Comparison of ENCODE assay signal across 18 cellular contexts in genomic region chr15:22227961-22228762, GRCh38.
DNase-seq lines count a peak whose midpoint lies in the region; ATAC-seq and TF ChIP-seq lines count a peak whose summit lies in the region.
"Had no signal": no experiment of that assay in that cellular context is flagged by ENCODE, and none has a peak within 500 bp of the region (broad histone marks: within the 10 kb centered on the region; RNA-seq: fewer than 3 reads in every experiment).

No MANE protein-coding gene starts in this region.

- intact Hi-C loops in spleen (cut with DNase I; ENCODE audit: low total_unique reads), result no loop called here
- intact Hi-C loops in Right ventricle myocardium inferior (cut with DNase I), result no loop called here

- H3K4me3 Mint-ChIP-seq in activated CD8-positive, alpha-beta memory T cell treated with anti-CD3 and anti-CD28 coated beads, Interleukin-2, amount 10 ng/mL, durations not matched to agents 7 days and 5 days, result no peak overlapping the region
- no peak overlapping the region for H3K4me3 Mint-ChIP-seq in CD4-positive, CD25-positive, alpha-beta regulatory T cell
- H3K4me3 Mint-ChIP-seq: GM23338 had no signal

- CTCF ChIA-PET in activated CD8-positive, alpha-beta memory T cell treated with anti-CD3 and anti-CD28 coated beads, Interleukin-2, amount 10 ng/mL, durations not matched to agents 7 days and 5 days (lab: Charles Lee), result interaction anchor here (8.6 kb wide), 1 partner anchor 1872 kb away, joined by 147 read pairs; no protein-coding TSS in a partner anchor

- no peaks in the 10 kb centered on the region for H3K36me3 ChIP-seq in CD4-positive, CD25-positive, alpha-beta regulatory T cell (ENCODE audit: control insufficient read depth, insufficient read depth, low read length)
- no peaks in the 10 kb centered on the region for H3K36me3 ChIP-seq in spleen
- H3K36me3 ChIP-seq: BLaER1 treated with 17β-estradiol and CSF1 and Interleukin-3, amounts not matched to agents 10 nM and 100 nM had no signal

- no peaks in the 10 kb centered on the region for H3K36me3 Mint-ChIP-seq in activated CD8-positive, alpha-beta memory T cell treated with anti-CD3 and anti-CD28 coated beads, Interleukin-2, amount 10 ng/mL, durations not matched to agents 7 days and 5 days
- peaks cover 5% of the 10 kb centered on the region for H3K36me3 Mint-ChIP-seq in CD4-positive, CD25-positive, alpha-beta regulatory T cell

- no peak overlapping the region for H3K27ac Mint-ChIP-seq in activated CD8-positive, alpha-beta memory T cell treated with anti-CD3 and anti-CD28 coated beads, Interleukin-2, amount 10 ng/mL, durations not matched to agents 7 days and 5 days
- peak overlapping the region; percentile 15 to 84 (median 71) for H3K27ac Mint-ChIP-seq in CD4-positive, CD25-positive, alpha-beta regulatory T cell
- H3K27ac Mint-ChIP-seq: GM23338 had no signal

- no peaks in the 10 kb centered on the region for H3K4me1 Mint-ChIP-seq in activated CD8-positive, alpha-beta memory T cell treated with anti-CD3 and anti-CD28 coated beads, Interleukin-2, amount 10 ng/mL, durations not matched to agents 7 days and 5 days
- H3K4me1 Mint-ChIP-seq in CD4-positive, CD25-positive, alpha-beta regulatory T cell, result peaks cover 4 to 25% (median 16%) of the 10 kb centered on the region in 4 donors
- H3K4me1 Mint-ChIP-seq: GM23338 had no signal

- peaks cover 2% of the 10 kb centered on the region for H3K4me1 ChIP-seq in CD4-positive, CD25-positive, alpha-beta regulatory T cell (ENCODE audit: control insufficient read depth, insufficient read depth, low read length, poor library complexity, severe bottlenecking)
- H3K4me1 ChIP-seq in spleen, result peaks cover 0 to 2% (median 0%) of the 10 kb centered on the region in 6 donors

- no peak for TF ChIP-seq POLR2A in spleen (IDR thresholded peaks at IDR 0.05)

- no peaks in the 10 kb centered on the region for H3K9me3 ChIP-seq in CD4-positive, CD25-positive, alpha-beta regulatory T cell (ENCODE audit: control insufficient read depth in 2 of 2, low read length in 2 of 2)
- H3K9me3 ChIP-seq in spleen, result no peaks in the 10 kb centered on the region
- H3K9me3 ChIP-seq: BLaER1 treated with 17β-estradiol and CSF1 and Interleukin-3, amounts not matched to agents 10 nM and 100 nM had no signal

- ATAC-seq in activated CD8-positive, alpha-beta memory T cell treated with anti-CD3 and anti-CD28 coated beads, Interleukin-2, amount 10 ng/mL, durations not matched to agents 7 days and 5 days, result no peak
- ATAC-seq in CD4-positive, CD25-positive, alpha-beta regulatory T cell (ENCODE audit: low read depth in 2 of 2), result no peak
- ATAC-seq in left lobe of liver (peak; percentile 48), Right ventricle myocardium inferior (no peak)
- ATAC-seq: GM12878, GM23338, HCT116, K562, PC-3 had no signal

- H3K27me3 Mint-ChIP-seq in activated CD8-positive, alpha-beta memory T cell treated with anti-CD3 and anti-CD28 coated beads, Interleukin-2, amount 10 ng/mL, durations not matched to agents 7 days and 5 days, result peaks cover 12% of the 10 kb centered on the region
- peaks cover 4% of the 10 kb centered on the region for H3K27me3 Mint-ChIP-seq in CD4-positive, CD25-positive, alpha-beta regulatory T cell

- H3K27me3 ChIP-seq in CD4-positive, CD25-positive, alpha-beta regulatory T cell (ENCODE audit: control insufficient read depth, insufficient read depth, low read length), result no peaks in the 10 kb centered on the region
- no peaks in the 10 kb centered on the region for H3K27me3 ChIP-seq in spleen (replicated peaks in 1 of 7)

- H3K4me3 ChIP-seq in CD4-positive, CD25-positive, alpha-beta regulatory T cell (ENCODE audit: low read depth, low read length), result no peak overlapping the region
- H3K4me3 ChIP-seq in spleen, result no peak overlapping the region
- H3K4me3 ChIP-seq: BLaER1 treated with 17β-estradiol and CSF1 and Interleukin-3, amounts not matched to agents 10 nM and 100 nM; GM12878; GM23338; K562 had no signal

- WGBS in spleen, 5 donors, result 77 to 90% (median 84%) methylated on average over 5 to 9 of the region's 9 CpGs

- TF ChIP-seq CTCF in spleen (IDR thresholded peaks at IDR 0.05 in 8 of 11, conservative IDR thresholded peaks at IDR 0.05 in 3 of 11), result no peak

- H3K9me3 Mint-ChIP-seq in activated CD8-positive, alpha-beta memory T cell treated with anti-CD3 and anti-CD28 coated beads, Interleukin-2, amount 10 ng/mL, durations not matched to agents 7 days and 5 days (ENCODE audit: low read depth), result no peaks in the 10 kb centered on the region
- H3K9me3 Mint-ChIP-seq in CD4-positive, CD25-positive, alpha-beta regulatory T cell, result peaks cover 0 to 3% (median 0%) of the 10 kb centered on the region in 7 donors

- DNase-seq in activated CD8-positive, alpha-beta memory T cell treated with anti-CD3 and anti-CD28 coated beads, Interleukin-2, amount 50 U/mL, for 48 hours, result peak; percentile 47
- DNase-seq in activated CD8-positive, alpha-beta memory T cell treated with anti-CD3 and anti-CD28 coated beads, Interleukin-2, amount 10 ng/mL, durations not matched to agents 7 days and 5 days, result no peak
- DNase-seq in CD4-positive, CD25-positive, alpha-beta regulatory T cell, result no peak
- DNase-seq in left lobe of liver (ENCODE audit: low spot score), result peak; percentile 72
- peak; percentile 68 for DNase-seq in spleen
- no peak for DNase-seq in effector CD4-positive, alpha-beta T cell
- DNase-seq in Right ventricle myocardium inferior (ENCODE audit: missing footprints), result no peak
- DNase-seq: DMS 273 treated with DMSO at 0.1 percent for 48 hours, GDM1, NCI-H146, NCI-H2081, NCI-H748 treated with DMSO at 0.1 percent for 48 hours, PC-3 had no signal

- H3K27ac ChIP-seq in CD4-positive, CD25-positive, alpha-beta regulatory T cell (ENCODE audit: insufficient read depth, low read length, poor library complexity, severe bottlenecking), result no peak overlapping the region
- no peak overlapping the region for H3K27ac ChIP-seq in spleen
- H3K27ac ChIP-seq: BLaER1 treated with 17β-estradiol and CSF1 and Interleukin-3, amounts not matched to agents 10 nM and 100 nM had no signal

Comparison
In these comparisons a context has a peak if more than half of its experiments do, and no peak if none do; other contexts are left out.
1. DNase-seq: peak in activated CD8-positive, alpha-beta memory T cell treated with anti-CD3 and anti-CD28 coated beads, Interleukin-2, amount 50 U/mL, for 48 hours (single experiment), left lobe of liver (single experiment) and spleen (single experiment); none in activated CD8-positive, alpha-beta memory T cell treated with anti-CD3 and anti-CD28 coated beads, Interleukin-2, amount 10 ng/mL, durations not matched to agents 7 days and 5 days (single experiment), CD4-positive, CD25-positive, alpha-beta regulatory T cell (0 of 3), effector CD4-positive, alpha-beta T cell (single experiment) and Right ventricle myocardium inferior (single experiment).